15 cellular contexts compared by ENCODE assay signal in the genomic region with DNA sequence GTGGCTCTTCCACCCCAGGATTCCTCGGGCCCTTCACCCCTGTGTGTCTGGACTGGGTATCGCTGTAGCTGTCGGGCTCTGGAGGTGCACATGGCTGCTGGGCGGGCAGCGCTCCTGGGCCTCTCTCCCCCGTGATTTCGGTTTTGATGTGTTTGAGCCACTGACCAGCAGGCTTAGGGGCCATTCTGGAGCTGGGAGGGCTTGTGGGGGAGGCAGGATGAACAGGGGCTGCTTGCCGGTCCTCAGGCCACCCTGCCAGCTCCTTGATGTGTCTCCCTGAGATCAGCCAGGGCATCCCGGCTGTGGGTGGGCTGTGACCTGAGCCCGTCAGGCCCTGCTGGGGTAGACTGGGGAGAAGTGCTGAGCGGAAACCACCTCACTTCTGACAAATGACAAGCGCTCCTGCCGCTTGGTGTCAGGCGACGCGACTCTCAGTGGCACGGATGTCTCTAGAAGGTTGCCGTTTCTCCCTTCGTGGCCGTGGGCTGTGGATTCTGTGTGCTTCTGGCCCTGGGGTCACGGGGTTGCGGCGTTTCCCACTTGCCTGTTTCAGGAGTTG.
"Had no signal": no experiment of that assay in that cellular context is flagged by ENCODE, and none has a peak within 500 bp of the region (broad histone marks: within the 10 kb centered on the region; RNA-seq: fewer than 3 reads in every experiment).

No MANE protein-coding gene starts in this region.

- H3K27me3 ChIP-seq: adrenal gland, cardiac muscle cell, esophagus muscularis mucosa, hepatocyte, left lung, thyroid gland had no signal

- H3K9me3 ChIP-seq: adrenal gland, esophagus muscularis mucosa, left lung, thyroid gland had no signal

- ATAC-seq: activated CD4-positive, CD25-positive, alpha-beta regulatory T cell treated with anti-CD3 and anti-CD28 coated beads, Interleukin-2, amount 50 U/mL, for 24 hours had no signal

- H3K9ac ChIP-seq: parathyroid adenoma had no signal

- H3K4me3 ChIP-seq: adrenal gland, cardiac muscle cell, dorsolateral prefrontal cortex, esophagus muscularis mucosa, hepatocyte, left lung, thyroid gland had no signal

- H3K27ac Mint-ChIP-seq: activated CD4-positive, alpha-beta memory T cell treated with anti-CD3 and anti-CD28 coated beads for 36 hours had no signal

- H3K27ac ChIP-seq: adrenal gland, cardiac muscle cell, dorsolateral prefrontal cortex, esophagus muscularis mucosa, hepatocyte, left lung, parathyroid adenoma, thyroid gland had no signal

- DNase-seq: activated CD4-positive, alpha-beta memory T cell treated with anti-CD3 and anti-CD28 coated beads for 36 hours; activated gamma-delta T cell treated with Interleukin-2 at 50 U/mL for 16 hours; activated T-cell treated with anti-CD3 and anti-CD28 coated beads, Interleukin-2, amount 50 U/mL, for 48 hours; adrenal gland; dorsolateral prefrontal cortex; islet precursor cell; left lung; stimulated activated CD4-positive, alpha-beta T cell treated with anti-CD3 and anti-CD28 coated beads, Interleukin-1b, Interleukin-23, amount 100 ng/mL, for 48 hours; thyroid gland had no signal

- H3K4me3 Mint-ChIP-seq: activated CD4-positive, alpha-beta memory T cell treated with anti-CD3 and anti-CD28 coated beads for 36 hours; neural crest cell had no signal

- H3K4me2 ChIP-seq: hepatocyte had no signal

- H2AFZ ChIP-seq: hepatocyte, parathyroid adenoma had no signal

- H3K4me1 ChIP-seq: adrenal gland, left lung, parathyroid adenoma had no signal

- H3K27me3 Mint-ChIP-seq: activated CD4-positive, alpha-beta memory T cell treated with anti-CD3 and anti-CD28 coated beads for 36 hours had no signal

- H3K36me3 ChIP-seq: adrenal gland, cardiac muscle cell, thyroid gland had no signal

- H3K9me3 Mint-ChIP-seq: activated CD4-positive, alpha-beta memory T cell treated with anti-CD3 and anti-CD28 coated beads for 36 hours; neural crest cell had no signal

- H3K79me2 ChIP-seq: hepatocyte, parathyroid adenoma had no signal
